1 cellular context compared by ENCODE assay signal in genomic region chr11:115761348-115761747, GRCh38.
TF ChIP-seq lines count a peak whose summit lies in the region.

No MANE protein-coding gene starts in this region.

TF ChIP-seq in GM12878, 131 proteins besides CTCF, POLR2A, EP300 and RAD21 (continued from another document):
- TF ChIP-seq ZBTB11 (CRISPR knock-in tag; IDR thresholded peaks at IDR 0.05) (no peak), CBFB (IDR thresholded peaks at IDR 0.05; ENCODE audit: low read depth) (no peak), SUZ12 (IDR thresholded peaks at IDR 0.05; ENCODE audit: unreplicated experiment) (no peak), SPI1 (IDR thresholded peaks at IDR 0.05; ENCODE audit: borderline replicate concordance, insufficient read depth, low read depth, low read length) (no peak), ZNF384 (IDR thresholded peaks at IDR 0.05; ENCODE audit: borderline replicate concordance, low read depth, low read length) (no peak), SUPT20H (IDR thresholded peaks at IDR 0.05; ENCODE audit: borderline replicate concordance, control insufficient read depth, low read depth, low read length) (no peak)
